1 cellular context compared by ENCODE assay signal in the genomic region with DNA sequence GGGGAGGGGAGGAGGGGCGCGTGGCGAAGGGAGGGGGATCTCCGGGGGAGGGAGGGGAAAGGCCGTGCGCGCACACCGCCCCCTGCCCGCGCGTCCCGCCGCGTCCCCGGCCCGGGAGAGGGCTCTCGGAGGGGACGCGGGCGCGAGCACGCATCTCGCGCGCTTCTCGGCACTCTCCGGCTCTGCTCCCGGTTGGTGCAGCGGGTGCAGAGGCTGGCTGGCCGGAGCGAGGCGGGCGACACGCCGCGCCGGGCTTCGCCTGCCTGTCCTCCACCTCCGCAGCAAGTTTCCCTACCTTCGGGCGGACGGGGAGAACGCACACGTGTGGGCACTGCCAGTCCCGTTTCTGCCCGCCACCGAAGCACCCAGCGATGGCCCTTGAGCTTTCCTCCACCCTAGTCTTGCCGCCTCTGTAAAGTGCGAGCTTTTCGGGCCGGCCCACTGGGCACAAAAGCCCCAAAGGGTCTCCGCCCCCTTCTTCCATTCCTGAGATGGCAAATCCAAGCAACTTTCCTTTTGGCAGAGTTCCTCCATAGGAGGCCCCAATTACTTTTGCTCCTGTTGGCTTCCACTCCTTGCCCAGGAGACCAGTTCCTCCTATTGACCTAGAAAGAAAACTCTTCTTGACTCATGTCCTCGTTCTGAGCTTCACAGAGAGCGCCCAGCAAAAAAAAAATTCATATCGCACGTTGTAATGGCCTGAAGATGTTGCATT.
TF ChIP-seq lines count a peak whose summit lies in the region.

No MANE protein-coding gene starts in this region.

TF ChIP-seq in SK-N-SH, 30 proteins besides CTCF, POLR2A, EP300 and RAD21 (continued from another document):
- TF ChIP-seq RCOR1 (IDR thresholded peaks at IDR 0.05; ENCODE audit: low read length): no peak
TF ChIP-seq in SK-N-SH: peak in this region for 2.
